11 cellular contexts compared by ENCODE assay signal in the genomic region with DNA sequence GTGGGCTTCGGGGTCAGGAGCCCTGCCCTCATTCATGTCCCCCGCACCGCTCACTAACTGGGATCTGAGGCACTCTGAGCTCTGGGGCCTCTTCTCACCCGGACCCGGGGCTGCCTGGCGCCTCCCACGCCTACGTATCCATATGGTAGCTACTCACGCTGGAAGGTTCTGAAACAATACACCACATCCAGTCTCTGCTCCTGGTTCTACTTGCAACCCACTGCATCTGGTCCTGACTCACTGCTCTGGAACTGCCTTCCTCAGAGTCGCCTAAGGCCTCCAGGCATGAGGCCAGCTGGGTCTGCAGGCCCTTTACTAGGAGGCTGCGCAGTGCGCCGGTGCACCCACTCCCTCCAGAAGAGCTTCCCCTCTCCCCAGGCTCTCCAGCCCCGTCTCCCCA. TPM values are rescaled to one million over a fixed set of nuclear protein-coding genes. Genes with fewer than 3 reads are reported as not detected.
DNase-seq lines count a peak whose midpoint lies in the region; ATAC-seq and TF ChIP-seq lines count a peak whose summit lies in the region.
"Had no signal": no experiment of that assay in that cellular context is flagged by ENCODE, and none has a peak within 500 bp of the region (broad histone marks: within the 10 kb centered on the region; RNA-seq: fewer than 3 reads in every experiment).

No MANE protein-coding gene starts in this region.

- H3K9me3 ChIP-seq in PC-9 (ENCODE audit: insufficient read depth, low read depth) = no peaks in the 10 kb centered on the region
- H3K9me3 ChIP-seq: psoas muscle had no signal

- H3K9me2 ChIP-seq in PC-9 (ENCODE audit: insufficient read depth) = no peaks in the 10 kb centered on the region

- no peaks in the 10 kb centered on the region for H3F3A ChIP-seq in PC-9 (ENCODE audit: insufficient read depth, low read depth)

- no peak for TF ChIP-seq CTCF in fibroblast of mammary gland (conservative IDR thresholded peaks at IDR 0.05; ENCODE audit: control insufficient read depth, insufficient read depth, low read depth, low read length)
- no peak for TF ChIP-seq CTCF in PC-9 (conservative IDR thresholded peaks at IDR 0.05)

- H3K27ac Mint-ChIP-seq in activated CD4-positive, alpha-beta T cell treated with anti-CD3 and anti-CD28 coated beads, Interleukin-2, amount 10 ng/mL, durations not matched to agents 7 days and 5 days = peak overlapping the region; percentile 73
- peak overlapping the region; percentile 83 for H3K27ac Mint-ChIP-seq in activated CD8-positive, alpha-beta T cell treated with anti-CD3 and anti-CD28 coated beads, Interleukin-2, amount 10 ng/mL, durations not matched to agents 7 days and 5 days

- peaks cover 84% of the 10 kb centered on the region for H3K36me3 Mint-ChIP-seq in activated CD4-positive, alpha-beta T cell treated with anti-CD3 and anti-CD28 coated beads, Interleukin-2, amount 10 ng/mL, durations not matched to agents 7 days and 5 days (ENCODE audit: low read depth)
- peaks cover 78% of the 10 kb centered on the region for H3K36me3 Mint-ChIP-seq in activated CD8-positive, alpha-beta T cell treated with anti-CD3 and anti-CD28 coated beads, Interleukin-2, amount 10 ng/mL, durations not matched to agents 7 days and 5 days (ENCODE audit: low read depth)

- intact Hi-C loops in PC-9 (cut with micrococcal nuclease; ENCODE audit: unreplicated experiment) = no loop called here

- H3K36me3 ChIP-seq in PC-9 (ENCODE audit: low read depth) = peaks cover 4% of the 10 kb centered on the region; the same call in 1 of the 2 replicates

- no peak for DNase-seq in activated CD4-positive, alpha-beta T cell treated with anti-CD3 and anti-CD28 coated beads, Interleukin-2, amount 10 ng/mL, durations not matched to agents 7 days and 5 days
- no peak for DNase-seq in activated CD4-positive, alpha-beta T cell treated with anti-CD3 and anti-CD28 coated beads for 48 hours
- DNase-seq in activated CD8-positive, alpha-beta T cell treated with anti-CD3 and anti-CD28 coated beads, Interleukin-2, amount 10 ng/mL, durations not matched to agents 7 days and 5 days = no peak
- DNase-seq in fibroblast of mammary gland (ENCODE audit: low read depth) = peak; percentile 99
- DNase-seq in smooth muscle cell of the brain vasculature (ENCODE audit: low read depth, low spot score) = peak; percentile 49
- DNase-seq in PC-9 = no peak
- DNase-seq in HT-29 (ENCODE audit: low spot score) = no peak
- DNase-seq in NCI-H2227 (lab: John Stamatoyannopoulos, UW; ENCODE audit: unreplicated experiment) = no peak
- DNase-seq: NCI-H748 treated with DMSO at 0.1 percent for 48 hours had no signal

- no peak overlapping the region for H2AFZ ChIP-seq in PC-9

- no peak overlapping the region for H3K4me3 Mint-ChIP-seq in activated CD4-positive, alpha-beta T cell treated with anti-CD3 and anti-CD28 coated beads, Interleukin-2, amount 10 ng/mL, durations not matched to agents 7 days and 5 days
- H3K4me3 Mint-ChIP-seq in activated CD8-positive, alpha-beta T cell treated with anti-CD3 and anti-CD28 coated beads, Interleukin-2, amount 10 ng/mL, durations not matched to agents 7 days and 5 days = no peak overlapping the region
- H3K4me3 Mint-ChIP-seq: B cell had no signal

- no peaks in the 10 kb centered on the region for H3K9me3 Mint-ChIP-seq in activated CD4-positive, alpha-beta T cell treated with anti-CD3 and anti-CD28 coated beads, Interleukin-2, amount 10 ng/mL, durations not matched to agents 7 days and 5 days
- H3K9me3 Mint-ChIP-seq in activated CD8-positive, alpha-beta T cell treated with anti-CD3 and anti-CD28 coated beads, Interleukin-2, amount 10 ng/mL, durations not matched to agents 7 days and 5 days (ENCODE audit: insufficient read depth) = no peaks in the 10 kb centered on the region

- POLR2A ChIA-PET in activated CD4-positive, alpha-beta T cell treated with anti-CD3 and anti-CD28 coated beads, Interleukin-2, amount 10 ng/mL, durations not matched to agents 7 days and 5 days (lab: Charles Lee) = interaction anchor here (0.9 kb wide), 1 partner anchor 17 kb away, joined by 3 read pairs; no protein-coding TSS in a partner anchor
- POLR2A ChIA-PET in activated CD8-positive, alpha-beta T cell treated with anti-CD3 and anti-CD28 coated beads, Interleukin-2, amount 10 ng/mL, durations not matched to agents 7 days and 5 days (lab: Charles Lee) = interaction anchor here (1.3 kb wide), 1 partner anchor 15 kb away, joined by 3 read pairs; no protein-coding TSS in a partner anchor
- POLR2A ChIA-PET in PC-9 (lab: Charles Lee; ENCODE audit: unreplicated experiment) = no interaction called here

- BruUV-seq in PC-9 (replicated peaks; lab: Mats Ljungman, UMichigan) = no TSS peak

- no peaks in the 10 kb centered on the region; the same call in 1 of the 2 replicates for H4K20me1 ChIP-seq in PC-9 (ENCODE audit: insufficient read depth)

- no peaks in the 10 kb centered on the region for H3K4me1 ChIP-seq in PC-9 (replicated peaks; ENCODE audit: insufficient read depth)
- H3K4me1 ChIP-seq: psoas muscle had no signal

- H3K4me3 ChIP-seq in fibroblast of mammary gland (ENCODE audit: control insufficient read depth, low read depth, low read length) (no peak overlapping the region), PC-9 (no peak overlapping the region)
- H3K4me3 ChIP-seq: psoas muscle had no signal

- H3K79me2 ChIP-seq in PC-9 (ENCODE audit: low read depth) = no peaks in the 10 kb centered on the region

- CTCF ChIA-PET in activated CD4-positive, alpha-beta T cell treated with anti-CD3 and anti-CD28 coated beads, Interleukin-2, amount 10 ng/mL, durations not matched to agents 7 days and 5 days (lab: Charles Lee) = interaction anchor here (0.6 to 1.8 kb wide), 4 partner anchors 11 to 104 kb away, joined by 3 to 5 read pairs (median 4); no protein-coding TSS in a partner anchor
- CTCF ChIA-PET in activated CD8-positive, alpha-beta T cell treated with anti-CD3 and anti-CD28 coated beads, Interleukin-2, amount 10 ng/mL, durations not matched to agents 7 days and 5 days (lab: Charles Lee) = no interaction called here
- CTCF ChIA-PET in PC-9 (lab: Charles Lee) = no interaction called here

- no peaks in the 10 kb centered on the region for H3K27me3 Mint-ChIP-seq in activated CD4-positive, alpha-beta T cell treated with anti-CD3 and anti-CD28 coated beads, Interleukin-2, amount 10 ng/mL, durations not matched to agents 7 days and 5 days
- no peaks in the 10 kb centered on the region for H3K27me3 Mint-ChIP-seq in activated CD8-positive, alpha-beta T cell treated with anti-CD3 and anti-CD28 coated beads, Interleukin-2, amount 10 ng/mL, durations not matched to agents 7 days and 5 days (ENCODE audit: low read depth)
- H3K27me3 Mint-ChIP-seq: B cell had no signal

- no peak overlapping the region for H3K4me2 ChIP-seq in PC-9

- H3K4me1 Mint-ChIP-seq in activated CD4-positive, alpha-beta T cell treated with anti-CD3 and anti-CD28 coated beads, Interleukin-2, amount 10 ng/mL, durations not matched to agents 7 days and 5 days = peaks cover 67% of the 10 kb centered on the region
- peaks cover 57% of the 10 kb centered on the region for H3K4me1 Mint-ChIP-seq in activated CD8-positive, alpha-beta T cell treated with anti-CD3 and anti-CD28 coated beads, Interleukin-2, amount 10 ng/mL, durations not matched to agents 7 days and 5 days (ENCODE audit: low read depth)

- H3K27ac ChIP-seq in PC-9 = no peak overlapping the region
- H3K27ac ChIP-seq: psoas muscle had no signal

- no peak for ATAC-seq in activated CD8-positive, alpha-beta T cell treated with anti-CD3 and anti-CD28 coated beads, Interleukin-2, amount 10 ng/mL, durations not matched to agents 7 days and 5 days
- ATAC-seq: psoas muscle had no signal

- no peaks in the 10 kb centered on the region for H3K27me3 ChIP-seq in PC-9 (ENCODE audit: insufficient read depth, low read depth)

RNA-seq across cellular contexts. Expression of a gene that starts 18.1 kb away (rescaled TPM):
- total RNA-seq in activated CD4-positive, alpha-beta T cell treated with anti-CD3 and anti-CD28 coated beads, Interleukin-2, amount 10 ng/mL, durations not matched to agents 7 days and 5 days = 10 to 100 TPM; 79.0 to 92.9 TPM
- 10 to 100 TPM; 67.5 TPM for total RNA-seq in activated CD8-positive, alpha-beta T cell treated with anti-CD3 and anti-CD28 coated beads, Interleukin-2, amount 10 ng/mL, durations not matched to agents 7 days and 5 days
- 41.4 and 46.2 TPM in 2 replicates for total RNA-seq in PC-9 (2021)
- 36.8 and 42.2 TPM in 2 replicates for total RNA-seq in HT-29 (2014; rRNA removed; shearing (Covaris generic))

RNA-seq across cellular contexts. Expression of a gene that starts 40.5 kb away (rescaled TPM):
- 100 to 1,000 TPM; 244 to 251 TPM for total RNA-seq in activated CD4-positive, alpha-beta T cell treated with anti-CD3 and anti-CD28 coated beads, Interleukin-2, amount 10 ng/mL, durations not matched to agents 7 days and 5 days
- total RNA-seq in activated CD8-positive, alpha-beta T cell treated with anti-CD3 and anti-CD28 coated beads, Interleukin-2, amount 10 ng/mL, durations not matched to agents 7 days and 5 days = 100 to 1,000 TPM; 137 to 138 TPM
- 40.3 and 41.0 TPM in 2 replicates for total RNA-seq in PC-9 (2021)
- 14.1 and 14.4 TPM in 2 replicates for total RNA-seq in HT-29 (2014; rRNA removed; shearing (Covaris generic))

Comparison
In these comparisons a context has a peak if more than half of its experiments do, and no peak if none do; other contexts are left out.
1. DNase-seq: peak in fibroblast of mammary gland (single experiment) and smooth muscle cell of the brain vasculature (single experiment); none in activated CD4-positive, alpha-beta T cell treated with anti-CD3 and anti-CD28 coated beads, Interleukin-2, amount 10 ng/mL, durations not matched to agents 7 days and 5 days (single experiment), activated CD4-positive, alpha-beta T cell treated with anti-CD3 and anti-CD28 coated beads for 48 hours (single experiment), activated CD8-positive, alpha-beta T cell treated with anti-CD3 and anti-CD28 coated beads, Interleukin-2, amount 10 ng/mL, durations not matched to agents 7 days and 5 days (single experiment), PC-9 (0 of 2), HT-29 (single experiment) and NCI-H2227 (single experiment).